ENCODE assay signal across 10 cellular contexts in the genomic region with DNA sequence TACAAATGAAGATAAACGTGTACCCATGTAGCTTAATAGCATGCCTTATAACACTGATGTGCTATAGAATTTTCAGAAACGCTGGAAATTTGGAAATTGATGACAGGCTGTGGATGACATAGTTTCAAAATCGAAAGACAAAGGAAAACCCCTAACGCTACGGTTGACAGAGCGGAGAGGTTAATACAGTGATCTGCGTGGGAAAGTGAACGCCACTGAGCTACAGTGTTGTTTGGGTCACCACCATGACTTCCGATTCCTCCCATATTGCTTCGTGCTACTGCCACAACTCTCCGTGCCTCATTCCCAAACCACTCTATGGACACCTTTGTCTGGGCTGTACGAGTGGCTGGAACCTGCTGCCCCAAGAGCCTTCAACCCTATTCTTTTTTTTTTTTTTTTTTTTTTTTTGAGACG. TPM values are rescaled to one million over a fixed set of nuclear protein-coding genes. Genes with fewer than 3 reads are reported as not detected.
DNase-seq lines count a peak whose midpoint lies in the region; ATAC-seq lines count a peak whose summit lies in the region.
"Had no signal": no experiment of that assay in that cellular context is flagged by ENCODE, and none has a peak within 500 bp of the region (broad histone marks: within the 10 kb centered on the region; RNA-seq: fewer than 3 reads in every experiment).

No MANE protein-coding gene starts in this region.

- H3K4me1 Mint-ChIP-seq in activated T-helper 1 cell treated with anti-CD3 and anti-CD28 coated beads, Interleukin-12 subunit alpha, Interleukin-12 subunit beta, Interleukin-2, Interleukin-4 antibody, amounts not matched to agents 30 ng/mL and 10 ng/mL and 1 ng/mL, durations not matched to agents 14 hours and 24 hours and 36 hours (ENCODE audit: low read depth), result peaks cover 28% of the 10 kb centered on the region

- intact Hi-C loops in activated T-helper 1 cell treated with anti-CD3 and anti-CD28 coated beads, Interleukin-12 subunit alpha, Interleukin-12 subunit beta, Interleukin-2, Interleukin-4 antibody, amounts not matched to agents 30 ng/mL and 10 ng/mL and 1 ng/mL, durations not matched to agents 14 hours and 24 hours and 36 hours (cut with micrococcal nuclease), result loop anchor here (5.0 to 10.0 kb wide), 3 partner anchors 341 to 1546 kb away; a partner anchor contains a TSS

- H3K36me3 Mint-ChIP-seq in activated T-helper 1 cell treated with anti-CD3 and anti-CD28 coated beads, Interleukin-12 subunit alpha, Interleukin-12 subunit beta, Interleukin-2, Interleukin-4 antibody, amounts not matched to agents 30 ng/mL and 10 ng/mL and 1 ng/mL, durations not matched to agents 14 hours and 24 hours and 36 hours (ENCODE audit: low read depth), result peaks cover 2% of the 10 kb centered on the region

- DNase-seq in NCI-H82 (lab: John Stamatoyannopoulos, UW) (peak; percentile 8), NCI-H82 treated with DMSO at 0.1 percent for 48 hours (lab: John Stamatoyannopoulos, UW; ENCODE audit: unreplicated experiment) (no peak), D341Med (ENCODE audit: low spot score) (no peak), occipital lobe (lab: John Stamatoyannopoulos, UW) (no peak), OCI-M2 (lab: John Stamatoyannopoulos, UW; ENCODE audit: unreplicated experiment) (no peak)
- DNase-seq in activated T-helper 1 cell treated with anti-CD3 and anti-CD28 coated beads, Interleukin-12 subunit alpha, Interleukin-12 subunit beta, Interleukin-2, Interleukin-4 antibody, amounts not matched to agents 30 ng/mL and 10 ng/mL and 1 ng/mL, durations not matched to agents 14 hours and 24 hours and 36 hours (ENCODE audit: low spot score), result no peak

- peak overlapping the region; percentile 72 for H3K27ac Mint-ChIP-seq in activated T-helper 1 cell treated with anti-CD3 and anti-CD28 coated beads, Interleukin-12 subunit alpha, Interleukin-12 subunit beta, Interleukin-2, Interleukin-4 antibody, amounts not matched to agents 30 ng/mL and 10 ng/mL and 1 ng/mL, durations not matched to agents 14 hours and 24 hours and 36 hours

- peak; percentile 44 for ATAC-seq in HG02885 (IDR thresholded peaks at IDR 0.05; ENCODE audit: poor library complexity, unreplicated experiment)

- peak overlapping the region; percentile 64 for H3K4me3 Mint-ChIP-seq in activated T-helper 1 cell treated with anti-CD3 and anti-CD28 coated beads, Interleukin-12 subunit alpha, Interleukin-12 subunit beta, Interleukin-2, Interleukin-4 antibody, amounts not matched to agents 30 ng/mL and 10 ng/mL and 1 ng/mL, durations not matched to agents 14 hours and 24 hours and 36 hours

- no peak overlapping the region for H3K27ac ChIP-seq in skin epidermis

- peaks cover 76% of the 10 kb centered on the region for H3K27me3 Mint-ChIP-seq in activated T-helper 1 cell treated with anti-CD3 and anti-CD28 coated beads, Interleukin-12 subunit alpha, Interleukin-12 subunit beta, Interleukin-2, Interleukin-4 antibody, amounts not matched to agents 30 ng/mL and 10 ng/mL and 1 ng/mL, durations not matched to agents 14 hours and 24 hours and 36 hours (ENCODE audit: insufficient read depth)

- peak overlapping the region in 6 of 7 experiments; percentile 23 to 49 (median 39) for H3K4me3 ChIP-seq in skin epidermis

- peaks cover 6% of the 10 kb centered on the region for H3K9me3 Mint-ChIP-seq in activated T-helper 1 cell treated with anti-CD3 and anti-CD28 coated beads, Interleukin-12 subunit alpha, Interleukin-12 subunit beta, Interleukin-2, Interleukin-4 antibody, amounts not matched to agents 30 ng/mL and 10 ng/mL and 1 ng/mL, durations not matched to agents 14 hours and 24 hours and 36 hours

RNA-seq across cellular contexts. Expression of a gene that starts 7.3 kb away (rescaled TPM):
- total RNA-seq in activated T-helper 1 cell treated with anti-CD3 and anti-CD28 coated beads, Interleukin-12 subunit alpha, Interleukin-12 subunit beta, Interleukin-2, Interleukin-4 antibody, amounts not matched to agents 30 ng/mL and 10 ng/mL and 1 ng/mL, durations not matched to agents 14 hours and 24 hours and 36 hours, result not detected in 2 replicates
- not detected for total RNA-seq in occipital lobe
- total RNA-seq: kidney epithelial cell; T-helper 1 cell treated with Interleukin-12 subunit alpha and Interleukin-12 subunit beta and Interleukin-4 antibody, amounts not matched to agents 30 ng/mL and 1 ng/mL, for 36 hours had no signal
